In genomic region chr11:134344497-134345236, GRCh38 we compare ENCODE assay signal across 3 cellular contexts. TPM values are rescaled to one million over a fixed set of nuclear protein-coding genes. Genes with fewer than 3 reads are reported as not detected.
"Had no signal": no experiment of that assay in that cellular context is flagged by ENCODE, and none has a peak within 500 bp of the region (broad histone marks: within the 10 kb centered on the region; RNA-seq: fewer than 3 reads in every experiment).

No MANE protein-coding gene starts in this region.

RNA-seq across cellular contexts. Expression of gene GLB1L2, which starts 12.9 kb away (rescaled TPM):
- total RNA-seq: LHCN-M2, M059J, SJSA1 had no signal
